8 cellular contexts compared by ENCODE assay signal in the genomic region with DNA sequence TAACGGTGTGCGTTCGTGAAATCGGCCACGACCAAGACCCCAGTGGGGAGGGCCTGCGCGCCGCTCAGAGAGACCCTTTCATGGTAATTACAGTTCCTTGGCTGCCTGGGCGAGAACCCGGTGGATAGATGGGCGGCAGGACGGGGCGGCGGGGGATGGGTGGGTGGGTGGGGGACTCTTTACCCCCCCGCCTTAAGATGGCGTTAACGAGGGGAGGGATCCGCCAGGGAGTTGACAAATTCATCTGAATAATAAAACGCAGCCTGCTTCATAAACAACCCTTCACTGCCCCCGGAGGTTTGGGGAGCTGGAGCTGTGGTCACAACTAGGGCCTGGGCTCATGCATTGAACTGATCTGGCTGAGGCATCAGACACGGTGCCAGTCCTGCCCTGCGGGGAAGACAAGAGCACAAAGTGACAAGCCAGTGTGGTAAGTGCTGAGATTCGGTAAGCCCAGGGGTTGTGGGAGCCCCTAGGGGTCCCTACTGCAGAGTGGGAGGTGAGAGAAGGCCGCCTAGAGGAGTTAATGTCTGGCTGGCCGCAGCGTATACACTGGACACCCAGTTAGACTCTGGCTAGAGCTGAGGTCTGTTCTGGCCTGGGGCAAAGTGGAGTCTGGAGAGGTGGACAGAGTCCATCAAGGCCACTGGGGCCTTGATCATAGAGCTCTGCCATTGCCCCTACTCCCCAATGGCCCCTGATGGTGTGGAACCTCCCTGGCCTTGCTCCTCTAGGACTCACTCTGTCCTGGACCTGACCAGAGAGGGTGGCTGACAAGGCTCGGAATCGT. TPM values are rescaled to one million over a fixed set of nuclear protein-coding genes. Genes with fewer than 3 reads are reported as not detected.
DNase-seq lines count a peak whose midpoint lies in the region; ATAC-seq, FAIRE-seq and TF ChIP-seq lines count a peak whose summit lies in the region.

No MANE protein-coding gene starts in this region.

- H3K4me3 ChIP-seq in HUES64 (ENCODE audit: low read length) (peak overlapping the region; percentile 61), astrocyte of the cerebellum (ENCODE audit: low read depth, low read length) (peak overlapping the region; percentile 62), keratinocyte (ENCODE audit: control insufficient read depth in 2 of 3, extremely low read depth in 1 of 3, insufficient read depth in 2 of 3, low read depth in 1 of 3, low read length in 3 of 3) (peak overlapping the region; percentile 42 to 76 (median 71))

- no peaks in the 10 kb centered on the region for H3K36me3 Mint-ChIP-seq in stimulated activated effector memory CD8-positive, alpha-beta T cell treated with anti-CD3 and anti-CD28 coated beads, Interleukin-12 subunit alpha, Interleukin-12 subunit beta, amount 100 ng/mL, for 72 hours
- peaks cover 5% of the 10 kb centered on the region for H3K36me3 Mint-ChIP-seq in stimulated activated memory B cell treated with anti-CD40 and anti-IgM and Interleukin-4, amounts not matched to agents 10 μg/mL and 1 μg/mL and 100 μg/mL, for 72 hours

- H3K79me2 ChIP-seq in keratinocyte (ENCODE audit: control insufficient read depth, insufficient read depth, low read length), result no peaks in the 10 kb centered on the region

- 20% methylated on average over 21 of the region's 28 CpGs for WGBS in HUES64

- peaks cover 81% of the 10 kb centered on the region for H3K27me3 Mint-ChIP-seq in stimulated activated memory B cell treated with anti-CD40 and anti-IgM and Interleukin-4, amounts not matched to agents 10 μg/mL and 1 μg/mL and 100 μg/mL, for 72 hours

- H3K36me3 ChIP-seq in HUES64 (ENCODE audit: insufficient read depth, low read length) (no peaks in the 10 kb centered on the region), keratinocyte (ENCODE audit: control insufficient read depth in 2 of 2, extremely low read depth in 1 of 2, insufficient read depth in 2 of 2, low read length in 2 of 2) (no peaks in the 10 kb centered on the region)

- peak overlapping the region; percentile 90 for H3K4me2 ChIP-seq in keratinocyte (ENCODE audit: control insufficient read depth, extremely low read depth, insufficient read depth, low read depth, low read length)

- H3K9me3 Mint-ChIP-seq in stimulated activated effector memory CD8-positive, alpha-beta T cell treated with anti-CD3 and anti-CD28 coated beads, Interleukin-12 subunit alpha, Interleukin-12 subunit beta, amount 100 ng/mL, for 72 hours, result peaks cover 2% of the 10 kb centered on the region
- peaks cover 3% of the 10 kb centered on the region for H3K9me3 Mint-ChIP-seq in stimulated activated memory B cell treated with anti-CD40 and anti-IgM and Interleukin-4, amounts not matched to agents 10 μg/mL and 1 μg/mL and 100 μg/mL, for 72 hours

- H3K9ac ChIP-seq in HUES64 (ENCODE audit: low read depth, low read length) (peak overlapping the region; percentile 62), keratinocyte (ENCODE audit: control insufficient read depth, extremely low read depth, insufficient read depth, low read length) (peak overlapping the region; percentile 61)

- H3K4me1 Mint-ChIP-seq in stimulated activated effector memory CD8-positive, alpha-beta T cell treated with anti-CD3 and anti-CD28 coated beads, Interleukin-12 subunit alpha, Interleukin-12 subunit beta, amount 100 ng/mL, for 72 hours, result peaks cover 13% of the 10 kb centered on the region
- peaks cover 13% of the 10 kb centered on the region for H3K4me1 Mint-ChIP-seq in stimulated activated memory B cell treated with anti-CD40 and anti-IgM and Interleukin-4, amounts not matched to agents 10 μg/mL and 1 μg/mL and 100 μg/mL, for 72 hours

- no peak overlapping the region for H3K27ac Mint-ChIP-seq in stimulated activated effector memory CD8-positive, alpha-beta T cell treated with anti-CD3 and anti-CD28 coated beads, Interleukin-12 subunit alpha, Interleukin-12 subunit beta, amount 100 ng/mL, for 72 hours
- H3K27ac Mint-ChIP-seq in stimulated activated memory B cell treated with anti-CD40 and anti-IgM and Interleukin-4, amounts not matched to agents 10 μg/mL and 1 μg/mL and 100 μg/mL, for 72 hours, result no peak overlapping the region

- H3K9me3 ChIP-seq in HUES64 (ENCODE audit: insufficient read depth, low read depth, low read length) (no peaks in the 10 kb centered on the region), keratinocyte (ENCODE audit: control insufficient read depth, low read depth, low read length) (no peaks in the 10 kb centered on the region)

- no peak for ATAC-seq in stimulated activated effector memory CD8-positive, alpha-beta T cell treated with anti-CD3 and anti-CD28 coated beads, Interleukin-12 subunit alpha, Interleukin-12 subunit beta, amount 100 ng/mL, for 72 hours
- no peak for ATAC-seq in HG03342 (IDR thresholded peaks at IDR 0.05; ENCODE audit: unreplicated experiment)
- ATAC-seq in stimulated activated memory B cell treated with anti-CD40 and anti-IgM and Interleukin-4, amounts not matched to agents 10 μg/mL and 1 μg/mL and 100 μg/mL, for 72 hours, result no peak

- no peaks in the 10 kb centered on the region; the same call in 1 of the 2 replicates for H3K27me3 ChIP-seq in HUES64 (ENCODE audit: insufficient read depth, low read length)
- H3K27me3 ChIP-seq in keratinocyte (ENCODE audit: control insufficient read depth, extremely low read depth, insufficient read depth, low read length), result peaks cover 3% of the 10 kb centered on the region

- H3K9me1 ChIP-seq in keratinocyte (ENCODE audit: control insufficient read depth, extremely low read depth, insufficient read depth, low read length), result no peaks in the 10 kb centered on the region

- H3K27ac ChIP-seq in HUES64 (ENCODE audit: low read depth, low read length) (no peak overlapping the region; the same call in 1 of the 2 replicates), keratinocyte (ENCODE audit: control insufficient read depth, insufficient read depth, low read length) (no peak overlapping the region)

- peak; percentile 47 for DNase-seq in AG20443 (ENCODE audit: low spot score)
- no peak for DNase-seq in astrocyte of the cerebellum (ENCODE audit: low read depth)
- no peak for DNase-seq in keratinocyte (ENCODE audit: low read depth, low spot score)
- DNase-seq in stimulated activated effector memory CD8-positive, alpha-beta T cell treated with anti-CD3 and anti-CD28 coated beads, Interleukin-12 subunit alpha, Interleukin-12 subunit beta, amount 100 ng/mL, for 72 hours (ENCODE audit: low spot score in 2 of 2), result no peak
- no peak for DNase-seq in GM12891 (ENCODE audit: insufficient read length, low spot score)

- FAIRE-seq in keratinocyte (lab: Jason Lieb, UNC) (no peak), GM12891 (lab: Jason Lieb, UNC) (no peak)

- in situ Hi-C loops in astrocyte of the cerebellum (cut with HindIII; ENCODE audit: low sequenced_read_pairs), result no loop called here

- H2AFZ ChIP-seq in keratinocyte (ENCODE audit: control insufficient read depth, low read length), result peak overlapping the region; percentile 95

- H4K20me1 ChIP-seq in keratinocyte (ENCODE audit: control insufficient read depth, extremely low read depth, insufficient read depth, low read length), result no peaks in the 10 kb centered on the region

- H3K4me1 ChIP-seq in HUES64 (ENCODE audit: insufficient read depth, low read length) (0 out of 2 replicates have a peak, but pooled peaks cover 5% of the 10 kb centered on the region), keratinocyte (ENCODE audit: control insufficient read depth, extremely low read depth, insufficient read depth, low read length) (peaks cover 3% of the 10 kb centered on the region)

- TF ChIP-seq CTCF in astrocyte of the cerebellum (IDR thresholded peaks at IDR 0.05; ENCODE audit: low read depth, low read length, missing control alignments), result no peak
- no peak for TF ChIP-seq CTCF in keratinocyte (optimal IDR thresholded peaks at IDR 0.05 in 1 of 3, IDR thresholded peaks at IDR 0.05 in 1 of 3, conservative IDR thresholded peaks at IDR 0.05 in 1 of 3; ENCODE audit: extremely low read depth in 1 of 3, insufficient read depth in 2 of 3, low read length in 3 of 3)

- TF ChIP-seq POLR2A in GM12891 (IDR thresholded peaks at IDR 0.05; ENCODE audit: low read depth, low read length), result no peak

- peak overlapping the region; percentile 7 for H3K4me3 Mint-ChIP-seq in stimulated activated effector memory CD8-positive, alpha-beta T cell treated with anti-CD3 and anti-CD28 coated beads, Interleukin-12 subunit alpha, Interleukin-12 subunit beta, amount 100 ng/mL, for 72 hours
- H3K4me3 Mint-ChIP-seq in stimulated activated memory B cell treated with anti-CD40 and anti-IgM and Interleukin-4, amounts not matched to agents 10 μg/mL and 1 μg/mL and 100 μg/mL, for 72 hours, result no peak overlapping the region

- dilution Hi-C loops in keratinocyte (cut with MboI; ENCODE audit: extremely low pct_ligation_motif_present, low sequenced_read_pairs), result no loop called here

TF ChIP-seq in GM12891, 5 proteins besides CTCF, POLR2A, EP300 and RAD21:
- no peak for TF ChIP-seq POLR2AphosphoS5 (IDR thresholded peaks at IDR 0.05; ENCODE audit: low read depth, low read length)
- no peak for TF ChIP-seq PAX5 (IDR thresholded peaks at IDR 0.05; ENCODE audit: insufficient read depth, low read length, severe bottlenecking)
- no peak for TF ChIP-seq POU2F2 (IDR thresholded peaks at IDR 0.05; ENCODE audit: low read depth, low read length)
- TF ChIP-seq TAF1 (IDR thresholded peaks at IDR 0.05; ENCODE audit: low read depth, low read length), result no peak
- TF ChIP-seq SPI1 (IDR thresholded peaks at IDR 0.05; ENCODE audit: low read depth, low read length), result no peak

RNA-seq across cellular contexts. Expression of gene MRAS, which starts 0.8 kb away (rescaled TPM):
- 10.5 TPM for polyA plus RNA-seq in HUES64 (2013, experiment 1 of 2)
- polyA plus RNA-seq in HUES64 (2013, experiment 2 of 2), result 15.0 TPM
- 7.7 to 15.6 TPM (median 9.8 TPM) in 3 replicates for polyA plus RNA-seq in keratinocyte
- 6.7 TPM for polyA plus RNA-seq in keratinocyte (2011; ENCODE audit: low read depth)
- 18.6 and 20.1 TPM in 2 replicates for polyA plus RNA-seq in keratinocyte (2011; cell fraction: cytosol; rRNA removed)
- 13.4 TPM in 2 replicates for polyA plus RNA-seq in keratinocyte (2011; cell fraction: nucleus; rRNA removed)
- polyA plus RNA-seq in keratinocyte (2012; ENCODE audit: low replicate concordance), result 8.2 and 9.9 TPM in 2 replicates
- polyA minus RNA-seq in keratinocyte, result 11.9 to 28.9 TPM (median 22.3 TPM) in 3 replicates
- polyA minus RNA-seq in keratinocyte (2011; cell fraction: cytosol; rRNA and poly(A)+ RNA removed), result 21.3 TPM
- polyA minus RNA-seq in keratinocyte (2011; cell fraction: nucleus; rRNA and poly(A)+ RNA removed), result 8.2 and 10.2 TPM in 2 replicates
- 0.14 TPM for polyA plus RNA-seq in GM12891 (2012; ENCODE audit: low read depth, missing spikeins)

RNA-seq across cellular contexts. Expression of gene NME9, which starts 19.5 kb away (rescaled TPM):
- 0.40 TPM for polyA plus RNA-seq in HUES64 (2013, experiment 1 of 2)
- polyA plus RNA-seq in HUES64 (2013, experiment 2 of 2), result not detected
- polyA plus RNA-seq in keratinocyte, result 0.05 TPM in 1 of 3 replicates, not detected in the others
- polyA plus RNA-seq in keratinocyte (2011; ENCODE audit: low read depth), result not detected
- 0.14 TPM in 1 of 2 replicates, not detected in the other for polyA plus RNA-seq in keratinocyte (2011; cell fraction: cytosol; rRNA removed)
- polyA plus RNA-seq in keratinocyte (2011; cell fraction: nucleus; rRNA removed), result 0.85 TPM in 1 of 2 replicates, not detected in the other
- 0.15 and 0.65 TPM in 2 replicates for polyA plus RNA-seq in keratinocyte (2012; ENCODE audit: low replicate concordance)
- polyA minus RNA-seq in keratinocyte, result not detected in 3 replicates
- not detected for polyA minus RNA-seq in keratinocyte (2011; cell fraction: cytosol; rRNA and poly(A)+ RNA removed)
- polyA minus RNA-seq in keratinocyte (2011; cell fraction: nucleus; rRNA and poly(A)+ RNA removed), result 1.2 and 2.5 TPM in 2 replicates
- polyA plus RNA-seq in GM12891 (2012; ENCODE audit: low read depth, missing spikeins), result 0.40 TPM
